ENCODE assay signal across 18 cellular contexts in genomic region chr1:213820362-213821149, GRCh38.
DNase-seq lines count a peak whose midpoint lies in the region; ATAC-seq and TF ChIP-seq lines count a peak whose summit lies in the region.
"Had no signal": no experiment of that assay in that cellular context is flagged by ENCODE, and none has a peak within 500 bp of the region (broad histone marks: within the 10 kb centered on the region; RNA-seq: fewer than 3 reads in every experiment).

No MANE protein-coding gene starts in this region.

- H3K9me3 Mint-ChIP-seq in MCF 10A (ENCODE audit: unreplicated experiment): no peaks in the 10 kb centered on the region
- H3K9me3 Mint-ChIP-seq in activated naive CD4-positive, alpha-beta T cell treated with anti-CD3 and anti-CD28 coated beads for 36 hours: no peaks in the 10 kb centered on the region
- H3K9me3 Mint-ChIP-seq: activated naive CD4-positive, alpha-beta T cell treated with anti-CD3 and anti-CD28 coated beads, Interleukin-2, amount 50 U/mL, for 24 hours; activated T-cell treated with anti-CD3 and anti-CD28 coated beads, Interleukin-2, amount 50 U/mL, for 4 hours; endodermal cell had no signal

- ATAC-seq in GM21825 (IDR thresholded peaks at IDR 0.05; ENCODE audit: unreplicated experiment): no peak
- ATAC-seq: activated CD4-positive, CD25-positive, alpha-beta regulatory T cell treated with anti-CD3 and anti-CD28 coated beads, Interleukin-2, amount 50 U/mL, for 24 hours; activated CD8-positive, alpha-beta T cell treated with anti-CD3 and anti-CD28 coated beads, Interleukin-2, amount 10 ng/mL, durations not matched to agents 7 days and 5 days; activated T-cell treated with anti-CD3 and anti-CD28 coated beads, Interleukin-2, amount 50 U/mL, for 4 hours had no signal

- H3K27me3 ChIP-seq in mammary epithelial cell (ENCODE audit: insufficient read depth, low read length): no peaks in the 10 kb centered on the region
- H3K27me3 ChIP-seq in thyroid gland: no peaks in the 10 kb centered on the region

- in situ Hi-C loops in mammary epithelial cell (cut with MboI; ENCODE audit: low sequenced_read_pairs in 2 of 2): no loop called here

- H3K4me3 ChIP-seq in mammary epithelial cell (replicated peaks in 1 of 3; ENCODE audit: insufficient read depth in 1 of 3, low read depth in 2 of 3, low read length in 3 of 3) (no peak overlapping the region), thyroid gland (replicated peaks in 1 of 3) (no peak overlapping the region)

- H3K9ac ChIP-seq in mammary epithelial cell (ENCODE audit: insufficient read depth, low read length): no peak overlapping the region

- intact Hi-C loops in MCF 10A (cut with micrococcal nuclease) (loop anchor here (10.0 kb wide), 1 partner anchor 304 kb away; no protein-coding TSS in a partner anchor), mammary epithelial cell (cut with micrococcal nuclease) (no loop called here), thyroid gland (cut with DNase I) (no loop called here)
- intact Hi-C loops in activated naive CD4-positive, alpha-beta T cell treated with anti-CD3 and anti-CD28 coated beads for 36 hours (cut with micrococcal nuclease): no loop called here

- no peaks in the 10 kb centered on the region for H3K79me2 ChIP-seq in mammary epithelial cell (ENCODE audit: insufficient read depth, low read length)

- no peaks in the 10 kb centered on the region for H3K27me3 Mint-ChIP-seq in MCF 10A (ENCODE audit: insufficient read depth, unreplicated experiment)
- H3K27me3 Mint-ChIP-seq in activated naive CD4-positive, alpha-beta T cell treated with anti-CD3 and anti-CD28 coated beads for 36 hours (ENCODE audit: low read depth): no peaks in the 10 kb centered on the region
- H3K27me3 Mint-ChIP-seq: activated naive CD4-positive, alpha-beta T cell treated with anti-CD3 and anti-CD28 coated beads, Interleukin-2, amount 50 U/mL, for 24 hours had no signal

- TF ChIP-seq POLR2A in thyroid gland (IDR thresholded peaks at IDR 0.05): no peak

- no peak overlapping the region for H3K4me3 Mint-ChIP-seq in MCF 10A (ENCODE audit: unreplicated experiment)
- no peak overlapping the region for H3K4me3 Mint-ChIP-seq in activated naive CD4-positive, alpha-beta T cell treated with anti-CD3 and anti-CD28 coated beads for 36 hours
- H3K4me3 Mint-ChIP-seq: activated CD8-positive, alpha-beta T cell treated with anti-CD3 and anti-CD28 coated beads, Interleukin-2, amount 10 ng/mL, durations not matched to agents 7 days and 5 days; activated naive CD4-positive, alpha-beta T cell treated with anti-CD3 and anti-CD28 coated beads, Interleukin-2, amount 50 U/mL, for 24 hours; activated T-cell treated with anti-CD3 and anti-CD28 coated beads, Interleukin-2, amount 50 U/mL, for 4 hours; endodermal cell had no signal

- H4K20me1 ChIP-seq in mammary epithelial cell (ENCODE audit: insufficient read depth, low read length): no peaks in the 10 kb centered on the region

- no peak overlapping the region for H2AFZ ChIP-seq in mammary epithelial cell (ENCODE audit: low read depth, low read length)

- DNase-seq in MCF 10A (ENCODE audit: unreplicated experiment): peak; percentile 55
- DNase-seq in mammary epithelial cell: no peak
- peak; percentile 49 for DNase-seq in NCI-H1105 treated with DMSO at 0.1 percent for 48 hours (lab: John Stamatoyannopoulos, UW)
- DNase-seq in SHP77 (lab: John Stamatoyannopoulos, UW): peak; percentile 32 to 61
- DNase-seq in thyroid gland: peak; percentile 33 to 49
- no peak for DNase-seq in activated naive CD4-positive, alpha-beta T cell treated with anti-CD3 and anti-CD28 coated beads for 36 hours
- no peak for DNase-seq in RWPE1 (ENCODE audit: low spot score)
- DNase-seq: ACHN; activated CD8-positive, alpha-beta T cell treated with anti-CD3 and anti-CD28 coated beads, Interleukin-2, amount 10 ng/mL, durations not matched to agents 7 days and 5 days; activated T-cell treated with anti-CD3 and anti-CD28 coated beads, Interleukin-2, amount 50 U/mL, for 4 hours; endodermal cell; NCI-H146; NCI-H526; T1000 had no signal

- H3K9me3 ChIP-seq in mammary epithelial cell (replicated peaks; ENCODE audit: insufficient read depth, low read length) (no peaks in the 10 kb centered on the region), thyroid gland (no peaks in the 10 kb centered on the region)

- BruUV-seq in MCF 10A (replicated peaks; lab: Mats Ljungman, UMichigan) (no TSS peak), mammary epithelial cell (replicated peaks; lab: Mats Ljungman, UMichigan) (no TSS peak)

- no peak overlapping the region for H3K27ac Mint-ChIP-seq in MCF 10A (ENCODE audit: low read depth, unreplicated experiment)
- no peak overlapping the region for H3K27ac Mint-ChIP-seq in activated naive CD4-positive, alpha-beta T cell treated with anti-CD3 and anti-CD28 coated beads for 36 hours
- H3K27ac Mint-ChIP-seq: activated CD8-positive, alpha-beta T cell treated with anti-CD3 and anti-CD28 coated beads, Interleukin-2, amount 10 ng/mL, durations not matched to agents 7 days and 5 days; activated naive CD4-positive, alpha-beta T cell treated with anti-CD3 and anti-CD28 coated beads, Interleukin-2, amount 50 U/mL, for 24 hours; endodermal cell had no signal

- WGBS in mammary epithelial cell (ENCODE audit: low coverage, missing lambda C conversion rate): 72% methylated on average over 6 of the region's 9 CpGs
- 57 to 61% methylated on average over 9 of the region's 9 CpGs for WGBS in thyroid gland, 2 donors

- H3K36me3 Mint-ChIP-seq in MCF 10A (ENCODE audit: insufficient read depth, unreplicated experiment): no peaks in the 10 kb centered on the region
- no peaks in the 10 kb centered on the region for H3K36me3 Mint-ChIP-seq in activated naive CD4-positive, alpha-beta T cell treated with anti-CD3 and anti-CD28 coated beads for 36 hours (ENCODE audit: low read depth)
- H3K36me3 Mint-ChIP-seq: activated naive CD4-positive, alpha-beta T cell treated with anti-CD3 and anti-CD28 coated beads, Interleukin-2, amount 50 U/mL, for 24 hours had no signal

- H3K4me1 Mint-ChIP-seq in MCF 10A (ENCODE audit: insufficient read depth, unreplicated experiment): no peaks in the 10 kb centered on the region
- no peaks in the 10 kb centered on the region for H3K4me1 Mint-ChIP-seq in activated naive CD4-positive, alpha-beta T cell treated with anti-CD3 and anti-CD28 coated beads for 36 hours (ENCODE audit: low read depth)
- H3K4me1 Mint-ChIP-seq: endodermal cell had no signal

- no peak overlapping the region for H3K4me2 ChIP-seq in mammary epithelial cell (ENCODE audit: insufficient read depth, low read depth, low read length)

- TF ChIP-seq CTCF in MCF 10A (IDR thresholded peaks at IDR 0.05; ENCODE audit: unreplicated experiment) (no peak), mammary epithelial cell (conservative IDR thresholded peaks at IDR 0.05 in 1 of 2, IDR thresholded peaks at IDR 0.05 in 1 of 2; ENCODE audit: extremely low read depth in 1 of 2, insufficient read depth in 1 of 2, low read depth in 1 of 2, low read length in 2 of 2) (no peak), thyroid gland (IDR thresholded peaks at IDR 0.05) (no peak), RWPE1 (conservative IDR thresholded peaks at IDR 0.05; ENCODE audit: low read depth) (no peak)

- H3K36me3 ChIP-seq in mammary epithelial cell (ENCODE audit: insufficient read depth, low read length): no peaks in the 10 kb centered on the region
- no peaks in the 10 kb centered on the region for H3K36me3 ChIP-seq in thyroid gland

- CTCF ChIA-PET in MCF 10A (lab: Yijun Ruan, JAX): interaction anchor here (0.6 kb wide), 1 partner anchor 424 kb away, joined by 3 read pairs; no protein-coding TSS in a partner anchor
- CTCF ChIA-PET in mammary epithelial cell (lab: Charles Lee; ENCODE audit: low non-redundant PET): no interaction called here
- CTCF ChIA-PET in activated naive CD4-positive, alpha-beta T cell treated with anti-CD3 and anti-CD28 coated beads for 36 hours (lab: Charles Lee): no interaction called here
- CTCF ChIA-PET in RWPE1 (lab: Yijun Ruan, JAX): no interaction called here

- no peak overlapping the region for H3K27ac ChIP-seq in mammary epithelial cell (ENCODE audit: insufficient read depth, low read depth, low read length)
- H3K27ac ChIP-seq in thyroid gland: no peak overlapping the region
- no peak overlapping the region for H3K27ac ChIP-seq in RWPE1
- H3K27ac ChIP-seq: C4-2B had no signal

- POLR2A ChIA-PET in MCF 10A (lab: Yijun Ruan, JAX): no interaction called here
- POLR2A ChIA-PET in RWPE1 (lab: Yijun Ruan, JAX; ENCODE audit: low non-redundant PET): no interaction called here

- dilution Hi-C loops in mammary epithelial cell (cut with HindIII; ENCODE audit: low sequenced_read_pairs): no loop called here

- H3K4me1 ChIP-seq in mammary epithelial cell (ENCODE audit: insufficient read depth, low read length) (no peaks in the 10 kb centered on the region), thyroid gland (peaks cover 0 to 3% of the 10 kb centered on the region in 2 donors)

Comparison
In these comparisons a context has a peak if more than half of its experiments do, and no peak if none do; other contexts are left out.
1. DNase-seq: peak in MCF 10A (single experiment), NCI-H1105 treated with DMSO at 0.1 percent for 48 hours (single experiment), SHP77 (2 of 2) and thyroid gland (2 of 2); none in mammary epithelial cell (single experiment), activated naive CD4-positive, alpha-beta T cell treated with anti-CD3 and anti-CD28 coated beads for 36 hours (single experiment) and RWPE1 (single experiment).